In genomic region chr4:121009578-121010338, GRCh38 we compare ENCODE assay signal across 3 cellular contexts.
TF ChIP-seq lines count a peak whose summit lies in the region.

No MANE protein-coding gene starts in this region.

TF ChIP-seq in HepG2, 621 proteins besides CTCF, POLR2A, EP300 and RAD21:
- TF ChIP-seq MAFF (IDR thresholded peaks at IDR 0.05; ENCODE audit: low read depth, low read length) (peak; percentile 68), MAFK (conservative IDR thresholded peaks at IDR 0.05 in 1 of 2, IDR thresholded peaks at IDR 0.05 in 1 of 2; ENCODE audit: low read length in 2 of 2) (peak; percentile 19 to 81; a peak in 3 of 4 replicates), FOSL2 (CRISPR knock-in tag; IDR thresholded peaks at IDR 0.05) (no peak)

TF ChIP-seq in IMR-90, 13 proteins besides CTCF, POLR2A, EP300 and RAD21:
- TF ChIP-seq CEBPB (IDR thresholded peaks at IDR 0.05; ENCODE audit: low read depth, low read length) (no peak), USF2 (IDR thresholded peaks at IDR 0.05; ENCODE audit: low read depth, low read length) (no peak), MAFK (IDR thresholded peaks at IDR 0.05; ENCODE audit: low read depth, low read length) (peak; percentile 64)

TF ChIP-seq in K562, 482 proteins besides CTCF, POLR2A, EP300 and RAD21:
- no peak for TF ChIP-seq ZNF507 (tag; conservative IDR thresholded peaks at IDR 0.05)
- peak; percentile 23; the same call in 1 of the 2 replicates for TF ChIP-seq MAFF (IDR thresholded peaks at IDR 0.05; ENCODE audit: low read length)
- TF ChIP-seq ZC3H8 (IDR thresholded peaks at IDR 0.05), result no peak
- no peak for TF ChIP-seq TRIM24 (IDR thresholded peaks at IDR 0.05)
- TF ChIP-seq ZNF24 (IDR thresholded peaks at IDR 0.05), result no peak
- TF ChIP-seq IRF1 (CRISPR knock-in tag; IDR thresholded peaks at IDR 0.05; ENCODE audit: borderline replicate concordance), result no peak
- no peak for TF ChIP-seq GATAD2A (IDR thresholded peaks at IDR 0.05)
- no peak for TF ChIP-seq HIVEP1 (CRISPR knock-in tag; IDR thresholded peaks at IDR 0.05)
- no peak for TF ChIP-seq ZNF184 (CRISPR knock-in tag; IDR thresholded peaks at IDR 0.05)
- TF ChIP-seq ZNF316 (IDR thresholded peaks at IDR 0.05), result peak; percentile 19; the same call in 1 of the 2 replicates
- no peak for TF ChIP-seq POLR3G (IDR thresholded peaks at IDR 0.05; ENCODE audit: extremely low read depth, insufficient read length, insufficient replicate concordance)
